ENCODE assay signal across 1 cellular context in genomic region chr10:97498841-97499560, GRCh38.
TF ChIP-seq lines count a peak whose summit lies in the region.

A gene with protein sequence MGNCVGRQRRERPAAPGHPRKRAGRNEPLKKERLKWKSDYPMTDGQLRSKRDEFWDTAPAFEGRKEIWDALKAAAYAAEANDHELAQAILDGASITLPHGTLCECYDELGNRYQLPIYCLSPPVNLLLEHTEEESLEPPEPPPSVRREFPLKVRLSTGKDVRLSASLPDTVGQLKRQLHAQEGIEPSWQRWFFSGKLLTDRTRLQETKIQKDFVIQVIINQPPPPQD (plus strand): TSS chr10:97498924. CDS start chr10:97499204, 280 bp downstream.

TF ChIP-seq in HepG2, 621 proteins besides CTCF, POLR2A, EP300 and RAD21 (continued from another document and continues in another):
- TF ChIP-seq NFAT5 (CRISPR knock-in tag; IDR thresholded peaks at IDR 0.05) (0 out of 2 replicates have a peak, but pooled peaks have one; percentile 3), MAFG (CRISPR knock-in tag; IDR thresholded peaks at IDR 0.05) (no peak), ZNF546 (CRISPR knock-in tag; conservative IDR thresholded peaks at IDR 0.05) (0 out of 2 replicates have a peak, but pooled peaks have one; percentile 68), MYPOP (CRISPR knock-in tag; IDR thresholded peaks at IDR 0.05) (0 out of 2 replicates have a peak, but pooled peaks have one; percentile 14), ZNF329 (CRISPR knock-in tag; IDR thresholded peaks at IDR 0.05; ENCODE audit: low read depth) (0 out of 2 replicates have a peak, but pooled peaks have one; percentile 9), MIER2 (CRISPR knock-in tag; IDR thresholded peaks at IDR 0.05) (no peak), ZNF441 (CRISPR knock-in tag; IDR thresholded peaks at IDR 0.05; ENCODE audit: borderline replicate concordance) (no peak), ZMAT3 (CRISPR knock-in tag; conservative IDR thresholded peaks at IDR 0.05) (0 out of 2 replicates have a peak, but pooled peaks have one; percentile 35), ZNF230 (CRISPR knock-in tag; IDR thresholded peaks at IDR 0.05) (no peak), GMEB2 (CRISPR knock-in tag; IDR thresholded peaks at IDR 0.05; ENCODE audit: low read depth) (no peak), SATB2 (CRISPR knock-in tag; IDR thresholded peaks at IDR 0.05) (0 out of 2 replicates have a peak, but pooled peaks have one; percentile 44), ATF7-NPFF (CRISPR knock-in tag; IDR thresholded peaks at IDR 0.05; ENCODE audit: low read depth) (0 out of 2 replicates have a peak, but pooled peaks have one; percentile 39), ZFX (CRISPR knock-in tag; IDR thresholded peaks at IDR 0.05; ENCODE audit: low read depth) (peak; percentile 26; the same call in 1 of the 2 replicates), DNMT3B (CRISPR knock-in tag; conservative IDR thresholded peaks at IDR 0.05) (no peak), HNF4A (CRISPR knock-in tag; IDR thresholded peaks at IDR 0.05) (no peak), RBM22 (optimal IDR thresholded peaks at IDR 0.05; ENCODE audit: low read length) (no peak), KAT8 (CRISPR knock-in tag; IDR thresholded peaks at IDR 0.05) (no peak), POGK (CRISPR knock-in tag; conservative IDR thresholded peaks at IDR 0.05) (peak; percentile 67; the same call in 1 of the 2 replicates), RBFOX2 (IDR thresholded peaks at IDR 0.05; ENCODE audit: low read depth, low read length) (0 out of 2 replicates have a peak, but pooled peaks have one; percentile 4), ETV6 (CRISPR knock-in tag; conservative IDR thresholded peaks at IDR 0.05) (no peak), CCAR2 (optimal IDR thresholded peaks at IDR 0.05; ENCODE audit: low read depth, low read length) (no peak), KDM5A (IDR thresholded peaks at IDR 0.05; ENCODE audit: borderline replicate concordance, low read length) (no peak), MXD3 (CRISPR knock-in tag; IDR thresholded peaks at IDR 0.05) (no peak), ZBTB42 (CRISPR knock-in tag; IDR thresholded peaks at IDR 0.05) (no peak), THAP11 (CRISPR knock-in tag; IDR thresholded peaks at IDR 0.05) (no peak), ZNF816 (CRISPR knock-in tag; IDR thresholded peaks at IDR 0.05; ENCODE audit: borderline replicate concordance) (0 out of 2 replicates have a peak, but pooled peaks have one; percentile 21), ZNF790 (CRISPR knock-in tag; IDR thresholded peaks at IDR 0.05; ENCODE audit: borderline replicate concordance) (peak; percentile 59; the same call in 1 of the 2 replicates), ZNF513 (CRISPR knock-in tag; conservative IDR thresholded peaks at IDR 0.05) (no peak), HNRNPH1 (optimal IDR thresholded peaks at IDR 0.05; ENCODE audit: low read depth, low read length) (no peak), KDM5B (CRISPR knock-in tag; IDR thresholded peaks at IDR 0.05; ENCODE audit: borderline replicate concordance) (peak; percentile 43; the same call in 1 of the 2 replicates), ZNF563 (CRISPR knock-in tag; IDR thresholded peaks at IDR 0.05) (no peak), ZNF775 (CRISPR knock-in tag; IDR thresholded peaks at IDR 0.05; ENCODE audit: borderline replicate concordance) (no peak; the same call in 1 of the 2 replicates), PHF5A (CRISPR knock-in tag; IDR thresholded peaks at IDR 0.05; ENCODE audit: low read depth, unreplicated experiment) (no peak), ZNF782 (CRISPR knock-in tag; IDR thresholded peaks at IDR 0.05; ENCODE audit: borderline replicate concordance) (0 out of 2 replicates have a peak, but pooled peaks have one; percentile 29), TBL1XR1 (IDR thresholded peaks at IDR 0.05; ENCODE audit: borderline replicate concordance, low read length, partially characterized antibody) (no peak)
- TF ChIP-seq, protein P1, sequence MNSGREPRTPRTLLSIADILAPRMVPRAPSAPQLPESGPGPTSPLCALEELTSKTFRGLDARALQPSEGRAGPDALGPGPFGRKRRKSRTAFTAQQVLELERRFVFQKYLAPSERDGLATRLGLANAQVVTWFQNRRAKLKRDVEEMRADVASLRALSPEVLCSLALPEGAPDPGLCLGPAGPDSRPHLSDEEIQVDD (CRISPR knock-in tag; IDR thresholded peaks at IDR 0.05; ENCODE audit: borderline replicate concordance): no peak
- TF ChIP-seq, protein P2, sequence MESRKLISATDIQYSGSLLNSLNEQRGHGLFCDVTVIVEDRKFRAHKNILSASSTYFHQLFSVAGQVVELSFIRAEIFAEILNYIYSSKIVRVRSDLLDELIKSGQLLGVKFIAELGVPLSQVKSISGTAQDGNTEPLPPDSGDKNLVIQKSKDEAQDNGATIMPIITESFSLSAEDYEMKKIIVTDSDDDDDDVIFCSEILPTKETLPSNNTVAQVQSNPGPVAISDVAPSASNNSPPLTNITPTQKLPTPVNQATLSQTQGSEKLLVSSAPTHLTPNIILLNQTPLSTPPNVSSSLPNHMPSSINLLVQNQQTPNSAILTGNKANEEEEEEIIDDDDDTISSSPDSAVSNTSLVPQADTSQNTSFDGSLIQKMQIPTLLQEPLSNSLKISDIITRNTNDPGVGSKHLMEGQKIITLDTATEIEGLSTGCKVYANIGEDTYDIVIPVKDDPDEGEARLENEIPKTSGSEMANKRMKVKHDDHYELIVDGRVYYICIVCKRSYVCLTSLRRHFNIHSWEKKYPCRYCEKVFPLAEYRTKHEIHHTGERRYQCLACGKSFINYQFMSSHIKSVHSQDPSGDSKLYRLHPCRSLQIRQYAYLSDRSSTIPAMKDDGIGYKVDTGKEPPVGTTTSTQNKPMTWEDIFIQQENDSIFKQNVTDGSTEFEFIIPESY (CRISPR knock-in tag; IDR thresholded peaks at IDR 0.05): no peak
- TF ChIP-seq, protein P3, sequence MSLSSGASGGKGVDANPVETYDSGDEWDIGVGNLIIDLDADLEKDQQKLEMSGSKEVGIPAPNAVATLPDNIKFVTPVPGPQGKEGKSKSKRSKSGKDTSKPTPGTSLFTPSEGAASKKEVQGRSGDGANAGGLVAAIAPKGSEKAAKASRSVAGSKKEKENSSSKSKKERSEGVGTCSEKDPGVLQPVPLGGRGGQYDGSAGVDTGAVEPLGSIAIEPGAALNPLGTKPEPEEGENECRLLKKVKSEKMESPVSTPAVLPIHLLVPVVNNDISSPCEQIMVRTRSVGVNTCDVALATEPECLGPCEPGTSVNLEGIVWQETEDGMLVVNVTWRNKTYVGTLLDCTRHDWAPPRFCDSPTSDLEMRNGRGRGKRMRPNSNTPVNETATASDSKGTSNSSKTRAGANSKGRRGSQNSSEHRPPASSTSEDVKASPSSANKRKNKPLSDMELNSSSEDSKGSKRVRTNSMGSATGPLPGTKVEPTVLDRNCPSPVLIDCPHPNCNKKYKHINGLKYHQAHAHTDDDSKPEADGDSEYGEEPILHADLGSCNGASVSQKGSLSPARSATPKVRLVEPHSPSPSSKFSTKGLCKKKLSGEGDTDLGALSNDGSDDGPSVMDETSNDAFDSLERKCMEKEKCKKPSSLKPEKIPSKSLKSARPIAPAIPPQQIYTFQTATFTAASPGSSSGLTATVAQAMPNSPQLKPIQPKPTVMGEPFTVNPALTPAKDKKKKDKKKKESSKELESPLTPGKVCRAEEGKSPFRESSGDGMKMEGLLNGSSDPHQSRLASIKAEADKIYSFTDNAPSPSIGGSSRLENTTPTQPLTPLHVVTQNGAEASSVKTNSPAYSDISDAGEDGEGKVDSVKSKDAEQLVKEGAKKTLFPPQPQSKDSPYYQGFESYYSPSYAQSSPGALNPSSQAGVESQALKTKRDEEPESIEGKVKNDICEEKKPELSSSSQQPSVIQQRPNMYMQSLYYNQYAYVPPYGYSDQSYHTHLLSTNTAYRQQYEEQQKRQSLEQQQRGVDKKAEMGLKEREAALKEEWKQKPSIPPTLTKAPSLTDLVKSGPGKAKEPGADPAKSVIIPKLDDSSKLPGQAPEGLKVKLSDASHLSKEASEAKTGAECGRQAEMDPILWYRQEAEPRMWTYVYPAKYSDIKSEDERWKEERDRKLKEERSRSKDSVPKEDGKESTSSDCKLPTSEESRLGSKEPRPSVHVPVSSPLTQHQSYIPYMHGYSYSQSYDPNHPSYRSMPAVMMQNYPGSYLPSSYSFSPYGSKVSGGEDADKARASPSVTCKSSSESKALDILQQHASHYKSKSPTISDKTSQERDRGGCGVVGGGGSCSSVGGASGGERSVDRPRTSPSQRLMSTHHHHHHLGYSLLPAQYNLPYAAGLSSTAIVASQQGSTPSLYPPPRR (CRISPR knock-in tag; IDR thresholded peaks at IDR 0.05; ENCODE audit: borderline replicate concordance): no peak
- TF ChIP-seq, protein P4, sequence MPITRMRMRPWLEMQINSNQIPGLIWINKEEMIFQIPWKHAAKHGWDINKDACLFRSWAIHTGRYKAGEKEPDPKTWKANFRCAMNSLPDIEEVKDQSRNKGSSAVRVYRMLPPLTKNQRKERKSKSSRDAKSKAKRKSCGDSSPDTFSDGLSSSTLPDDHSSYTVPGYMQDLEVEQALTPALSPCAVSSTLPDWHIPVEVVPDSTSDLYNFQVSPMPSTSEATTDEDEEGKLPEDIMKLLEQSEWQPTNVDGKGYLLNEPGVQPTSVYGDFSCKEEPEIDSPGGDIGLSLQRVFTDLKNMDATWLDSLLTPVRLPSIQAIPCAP (CRISPR knock-in tag; IDR thresholded peaks at IDR 0.05; ENCODE audit: low read depth): no peak
